16 cellular contexts compared by ENCODE assay signal in the genomic region with DNA sequence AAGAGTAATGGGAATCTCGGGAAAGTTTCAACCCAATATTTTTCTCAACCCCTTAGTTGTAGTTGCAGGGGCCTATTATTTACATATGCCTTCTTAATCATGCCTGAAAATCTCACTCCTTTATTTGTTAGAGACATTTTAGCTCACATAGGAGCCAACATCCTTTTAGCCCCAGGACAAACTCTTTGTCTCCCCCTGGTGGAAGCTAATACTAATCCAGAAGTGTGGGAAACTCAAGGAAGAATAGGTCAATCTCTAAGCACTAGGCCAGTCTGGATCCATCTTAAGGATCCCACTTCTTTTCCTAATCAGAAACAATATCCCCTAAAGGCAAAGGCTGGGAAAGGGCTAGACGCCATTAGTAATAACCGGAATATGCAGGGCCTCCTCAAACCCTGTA.
DNase-seq lines count a peak whose midpoint lies in the region; ATAC-seq and TF ChIP-seq lines count a peak whose summit lies in the region.
"Had no signal": no experiment of that assay in that cellular context is flagged by ENCODE, and none has a peak within 500 bp of the region (broad histone marks: within the 10 kb centered on the region; RNA-seq: fewer than 3 reads in every experiment).

No MANE protein-coding gene starts in this region.

- H3K27ac ChIP-seq in liver (ENCODE audit: low read depth in 1 of 2, low read length in 2 of 2) (no peak overlapping the region), right lobe of liver (no peak overlapping the region), upper lobe of right lung (no peak overlapping the region), gastroesophageal sphincter (no peak overlapping the region)
- H3K27ac ChIP-seq: ascending aorta, thoracic aorta had no signal

- H3K36me3 ChIP-seq in liver (ENCODE audit: control insufficient read depth in 4 of 4, insufficient read depth in 3 of 4, low read depth in 1 of 4, low read length in 3 of 4), result no peaks in the 10 kb centered on the region
- H3K36me3 ChIP-seq in right lobe of liver, result no peaks in the 10 kb centered on the region
- H3K36me3 ChIP-seq in upper lobe of right lung, result no peaks in the 10 kb centered on the region
- H3K36me3 ChIP-seq in gastroesophageal sphincter, result no peaks in the 10 kb centered on the region
- H3K36me3 ChIP-seq: ascending aorta, thoracic aorta had no signal

- TF ChIP-seq POLR2A in right lobe of liver (IDR thresholded peaks at IDR 0.05), result no peak
- no peak for TF ChIP-seq POLR2A in gastroesophageal sphincter (IDR thresholded peaks at IDR 0.05)

- WGBS in liver, result 86% methylated on average over 3 of the region's 3 CpGs
- 88% methylated on average over 3 of the region's 3 CpGs for WGBS in right lobe of liver (ENCODE audit: insufficient coverage, low coverage, low lambda C conversion rate, missing lambda C conversion rate)
- WGBS in gastroesophageal sphincter (ENCODE audit: low coverage in 1 of 2), 2 donors, result 100% methylated on average over 3 of the region's 3 CpGs; no CpG with 5 or more reads in 1 of the 2 donors

- no peak overlapping the region for H3K9ac ChIP-seq in liver (ENCODE audit: low read depth in 1 of 2, low read length in 2 of 2)

- ATAC-seq in right lobe of liver, result no peak
- ATAC-seq in upper lobe of right lung, result no peak
- ATAC-seq in gastroesophageal sphincter, result no peak

- H3K4me1 ChIP-seq in liver (ENCODE audit: control insufficient read depth in 4 of 4, insufficient read depth in 4 of 4, low read length in 3 of 4), result no peaks in the 10 kb centered on the region
- H3K4me1 ChIP-seq in right lobe of liver, result no peaks in the 10 kb centered on the region
- no peaks in the 10 kb centered on the region for H3K4me1 ChIP-seq in upper lobe of right lung
- no peaks in the 10 kb centered on the region for H3K4me1 ChIP-seq in gastroesophageal sphincter
- H3K4me1 ChIP-seq: ascending aorta had no signal

- TF ChIP-seq EP300 in gastroesophageal sphincter (IDR thresholded peaks at IDR 0.05), result no peak

- TF ChIP-seq CTCF in liver (IDR thresholded peaks at IDR 0.05; ENCODE audit: low read depth, low read length, missing input control), result no peak
- no peak for TF ChIP-seq CTCF in right lobe of liver (IDR thresholded peaks at IDR 0.05)
- TF ChIP-seq CTCF in LNCaP clone FGC (IDR thresholded peaks at IDR 0.05; ENCODE audit: control insufficient read depth, extremely low read depth, insufficient read depth), result 0 out of 2 replicates have a peak, but pooled peaks have one; percentile 13
- peak; percentile 41 for TF ChIP-seq CTCF in cardiac fibroblast (IDR thresholded peaks at IDR 0.05; ENCODE audit: low read depth, low read length)
- peak; percentile 10 for TF ChIP-seq CTCF in upper lobe of right lung (IDR thresholded peaks at IDR 0.05)
- TF ChIP-seq CTCF in gastroesophageal sphincter (IDR thresholded peaks at IDR 0.05), result peak in 1 of 4 experiments; percentile 11

- H3K27me3 ChIP-seq in liver (ENCODE audit: control insufficient read depth in 4 of 4, insufficient read depth in 4 of 4, low read length in 3 of 4) (no peaks in the 10 kb centered on the region), right lobe of liver (no peaks in the 10 kb centered on the region), upper lobe of right lung (no peaks in the 10 kb centered on the region), gastroesophageal sphincter (no peaks in the 10 kb centered on the region)
- H3K27me3 ChIP-seq: ascending aorta had no signal

- H3K4me3 ChIP-seq in liver (ENCODE audit: low read depth in 1 of 3, low read length in 3 of 3), result peak overlapping the region in 2 of 3 donors; percentile 37 to 38
- H3K4me3 ChIP-seq in right lobe of liver, result no peak overlapping the region
- H3K4me3 ChIP-seq in LNCaP clone FGC (ENCODE audit: low read depth, low read length), result no peak overlapping the region
- no peak overlapping the region for H3K4me3 ChIP-seq in cardiac fibroblast (replicated peaks in 1 of 2; ENCODE audit: low read depth in 2 of 2, low read length in 2 of 2)
- H3K4me3 ChIP-seq in upper lobe of right lung, result no peak overlapping the region
- no peak overlapping the region for H3K4me3 ChIP-seq in gastroesophageal sphincter
- H3K4me3 ChIP-seq: ascending aorta, thoracic aorta had no signal

- no peak for TF ChIP-seq RAD21 in liver (IDR thresholded peaks at IDR 0.05)

- intact Hi-C loops in right lobe of liver (cut with DNase I), result no loop called here
- intact Hi-C loops in upper lobe of right lung (cut with DNase I), result no loop called here

- H3K9me3 ChIP-seq in liver (ENCODE audit: control insufficient read depth in 4 of 4, low read length in 3 of 4) (peaks cover 23 to 51% (median 31%) of the 10 kb centered on the region in 4 donors), right lobe of liver (peaks cover 0 to 28% (median 0%) of the 10 kb centered on the region in 4 donors), upper lobe of right lung (peaks cover 27% of the 10 kb centered on the region), gastroesophageal sphincter (peaks cover 4 to 63% (median 7%) of the 10 kb centered on the region in 3 donors)

- no peak for DNase-seq in right lobe of liver
- DNase-seq in LNCaP clone FGC (ENCODE audit: low read depth), result no peak
- DNase-seq in cardiac fibroblast (ENCODE audit: low read depth in 2 of 2), result peak in 1 of 2 donors; percentile 13
- no peak for DNase-seq in upper lobe of right lung
- DNase-seq in activated CD4-positive, alpha-beta T cell treated with anti-CD3 and anti-CD28 coated beads for 4 hours, result no peak
- DNase-seq in activated CD4-positive, CD25-positive, alpha-beta regulatory T cell (lab: John Stamatoyannopoulos, UW), result no peak
- DNase-seq: activated CD4-positive, alpha-beta memory T cell treated with anti-CD3 and anti-CD28 coated beads, Interleukin-2, amount 10 ng/mL, durations not matched to agents 7 days and 5 days; DMS153; effector CD4-positive, alpha-beta T cell; kidney; NCI-H1436; NCI-H510A had no signal

TF ChIP-seq in liver, 16 proteins besides CTCF, POLR2A, EP300 and RAD21:
- TF ChIP-seq, protein P1, sequence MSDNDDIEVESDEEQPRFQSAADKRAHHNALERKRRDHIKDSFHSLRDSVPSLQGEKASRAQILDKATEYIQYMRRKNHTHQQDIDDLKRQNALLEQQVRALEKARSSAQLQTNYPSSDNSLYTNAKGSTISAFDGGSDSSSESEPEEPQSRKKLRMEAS (IDR thresholded peaks at IDR 0.05), result no peak
- TF ChIP-seq, protein P2, sequence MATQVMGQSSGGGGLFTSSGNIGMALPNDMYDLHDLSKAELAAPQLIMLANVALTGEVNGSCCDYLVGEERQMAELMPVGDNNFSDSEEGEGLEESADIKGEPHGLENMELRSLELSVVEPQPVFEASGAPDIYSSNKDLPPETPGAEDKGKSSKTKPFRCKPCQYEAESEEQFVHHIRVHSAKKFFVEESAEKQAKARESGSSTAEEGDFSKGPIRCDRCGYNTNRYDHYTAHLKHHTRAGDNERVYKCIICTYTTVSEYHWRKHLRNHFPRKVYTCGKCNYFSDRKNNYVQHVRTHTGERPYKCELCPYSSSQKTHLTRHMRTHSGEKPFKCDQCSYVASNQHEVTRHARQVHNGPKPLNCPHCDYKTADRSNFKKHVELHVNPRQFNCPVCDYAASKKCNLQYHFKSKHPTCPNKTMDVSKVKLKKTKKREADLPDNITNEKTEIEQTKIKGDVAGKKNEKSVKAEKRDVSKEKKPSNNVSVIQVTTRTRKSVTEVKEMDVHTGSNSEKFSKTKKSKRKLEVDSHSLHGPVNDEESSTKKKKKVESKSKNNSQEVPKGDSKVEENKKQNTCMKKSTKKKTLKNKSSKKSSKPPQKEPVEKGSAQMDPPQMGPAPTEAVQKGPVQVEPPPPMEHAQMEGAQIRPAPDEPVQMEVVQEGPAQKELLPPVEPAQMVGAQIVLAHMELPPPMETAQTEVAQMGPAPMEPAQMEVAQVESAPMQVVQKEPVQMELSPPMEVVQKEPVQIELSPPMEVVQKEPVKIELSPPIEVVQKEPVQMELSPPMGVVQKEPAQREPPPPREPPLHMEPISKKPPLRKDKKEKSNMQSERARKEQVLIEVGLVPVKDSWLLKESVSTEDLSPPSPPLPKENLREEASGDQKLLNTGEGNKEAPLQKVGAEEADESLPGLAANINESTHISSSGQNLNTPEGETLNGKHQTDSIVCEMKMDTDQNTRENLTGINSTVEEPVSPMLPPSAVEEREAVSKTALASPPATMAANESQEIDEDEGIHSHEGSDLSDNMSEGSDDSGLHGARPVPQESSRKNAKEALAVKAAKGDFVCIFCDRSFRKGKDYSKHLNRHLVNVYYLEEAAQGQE (IDR thresholded peaks at IDR 0.05), result no peak
- TF ChIP-seq RXRA (IDR thresholded peaks at IDR 0.05), result no peak
- no peak for TF ChIP-seq FOXA2 (IDR thresholded peaks at IDR 0.05)
- no peak for TF ChIP-seq JUND (IDR thresholded peaks at IDR 0.05)
- TF ChIP-seq NR2F2 (IDR thresholded peaks at IDR 0.05), result no peak
- no peak for TF ChIP-seq TAF1 (conservative IDR thresholded peaks at IDR 0.05)
- TF ChIP-seq SP1 (IDR thresholded peaks at IDR 0.05), result no peak
- no peak for TF ChIP-seq GABPA (IDR thresholded peaks at IDR 0.05 in 1 of 2, conservative IDR thresholded peaks at IDR 0.05 in 1 of 2)
- no peak for TF ChIP-seq EGR1 (IDR thresholded peaks at IDR 0.05; ENCODE audit: low read depth in 2 of 2)

Comparison
In these comparisons a context has a peak if more than half of its experiments do, and no peak if none do; other contexts are left out.
1. H3K4me3 ChIP-seq: peak in liver (2 of 3); none in right lobe of liver (0 of 3), LNCaP clone FGC (single experiment), cardiac fibroblast (0 of 2), upper lobe of right lung (single experiment) and gastroesophageal sphincter (0 of 2).
2. CTCF ChIP-seq: peak in LNCaP clone FGC (single experiment), cardiac fibroblast (single experiment) and upper lobe of right lung (single experiment); none in liver (single experiment) and right lobe of liver (0 of 4).